8 cellular contexts compared by ENCODE assay signal in the genomic region with DNA sequence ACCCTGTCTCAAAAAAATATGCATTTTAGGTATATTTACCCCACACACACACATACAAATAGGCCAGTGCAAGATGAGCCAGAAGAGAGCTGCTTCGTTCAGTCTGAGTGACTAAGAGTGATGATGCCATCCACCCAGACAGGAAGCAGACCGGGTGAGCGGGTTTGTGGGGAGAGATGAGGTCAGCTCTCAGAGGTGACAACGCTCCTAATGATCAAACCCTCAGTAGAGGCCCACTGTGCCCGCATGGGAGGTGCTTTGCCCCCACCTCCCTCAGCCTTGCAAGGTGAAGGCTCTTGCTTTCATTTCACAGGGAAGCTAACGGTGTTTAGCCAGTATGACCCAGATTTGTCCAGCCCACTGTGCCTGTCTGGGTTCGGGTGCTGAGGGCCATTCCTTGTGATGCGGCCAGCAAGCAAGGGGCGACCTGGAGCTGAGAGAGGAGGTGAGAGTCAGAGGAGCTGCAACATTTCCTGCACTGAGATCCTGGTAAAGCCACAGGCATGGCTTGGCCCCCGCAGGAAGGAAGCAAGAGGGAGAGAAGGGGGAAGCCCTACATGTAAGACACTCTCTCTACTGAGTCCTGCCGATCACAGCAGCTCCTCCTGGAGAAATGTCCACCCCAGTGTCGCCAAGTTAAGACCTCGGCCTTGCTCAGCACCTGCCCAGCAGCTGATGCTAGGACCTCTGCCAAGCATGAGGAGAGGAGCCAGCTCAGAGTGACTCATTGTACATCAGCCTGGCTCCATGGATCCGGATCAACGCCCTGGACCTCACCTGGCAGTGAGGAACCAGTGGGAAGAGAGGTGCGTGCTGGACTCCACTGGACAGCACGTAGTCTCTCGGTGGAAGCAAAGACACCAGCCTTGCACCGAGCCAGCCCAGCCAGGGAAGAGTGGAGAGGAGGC. TPM values are rescaled to one million over a fixed set of nuclear protein-coding genes. Genes with fewer than 3 reads are reported as not detected.
DNase-seq lines count a peak whose midpoint lies in the region; ATAC-seq and TF ChIP-seq lines count a peak whose summit lies in the region.

No MANE protein-coding gene starts in this region.

- CTCF ChIA-PET in AG04450 (lab: Charles Lee), result interaction anchor here (1.2 kb wide), 1 partner anchor 10 kb away, joined by 3 read pairs; no protein-coding TSS in a partner anchor

- peaks cover 5% of the 10 kb centered on the region for H3K4me1 ChIP-seq in right cardiac atrium (ENCODE audit: control insufficient read depth, insufficient read depth, low read length)

- H3K27me3 ChIP-seq in AG04450 (ENCODE audit: control insufficient read depth, insufficient read depth, low read length) (peaks cover 2% of the 10 kb centered on the region), right cardiac atrium (ENCODE audit: control insufficient read depth, insufficient read depth) (no peaks in the 10 kb centered on the region)

- 51% methylated on average over 19 of the region's 19 CpGs for WGBS in right cardiac atrium

- POLR2A ChIA-PET in AG04450 (lab: Yijun Ruan, JAX), result interaction anchor here (1.1 to 1.9 kb wide), 2 partner anchors 50 to 169 kb away, joined by 6 to 8 read pairs; a partner anchor contains a TSS

- ATAC-seq in GM19324 (IDR thresholded peaks at IDR 0.05; ENCODE audit: low FRiP score, unreplicated experiment) (peak; percentile 93), HG03378 (IDR thresholded peaks at IDR 0.05; ENCODE audit: unreplicated experiment) (peak; percentile 99), right cardiac atrium (peak; percentile 35 to 59)

- intact Hi-C loops in right cardiac atrium (cut with DNase I), result no loop called here

- no peaks in the 10 kb centered on the region for H3K9me3 ChIP-seq in AG04450 (ENCODE audit: control insufficient read depth, insufficient read depth, low read length)
- no peaks in the 10 kb centered on the region for H3K9me3 ChIP-seq in right cardiac atrium (ENCODE audit: control insufficient read depth, low read length)

- no peak overlapping the region for H3K27ac ChIP-seq in AG04450 (ENCODE audit: low read depth, low read length)
- no peak overlapping the region for H3K27ac ChIP-seq in right cardiac atrium (ENCODE audit: low read length)

- DNase-seq in AG04450 (ENCODE audit: low read depth, low spot score) (peak; percentile 13), SIG-M5 treated with dmso at 0.1 percent for 504 hours (lab: John Stamatoyannopoulos, UW; ENCODE audit: unreplicated experiment) (peak; percentile 98), right cardiac atrium (peak in 1 of 3 donors; percentile 65), midbrain (lab: John Stamatoyannopoulos, UW) (no peak)
- DNase-seq in activated gamma-delta T cell treated with anti-CD3 and anti-CD28 coated beads, Interleukin-2, amount 50 U/mL, for 16 hours (ENCODE audit: low read depth), result peak; percentile 82
- peak; percentile 78 for DNase-seq in stimulated activated CD4-positive, alpha-beta T cell treated with anti-CD3 and anti-CD28 coated beads, Interleukin-2, amount 100 ng/mL, for 4 hours (ENCODE audit: low read depth)

- TF ChIP-seq CTCF in AG04450 (IDR thresholded peaks at IDR 0.05; ENCODE audit: low read depth, low read length), result no peak

- H3K4me3 ChIP-seq in AG04450 (ENCODE audit: low read depth, low read length) (no peak overlapping the region; the same call in 1 of the 2 replicates), right cardiac atrium (ENCODE audit: low read length) (no peak overlapping the region)

RNA-seq across cellular contexts. Expression of a gene that starts 37.0 kb away (rescaled TPM):
- polyA plus RNA-seq in AG04450 (2011; rRNA removed) (34.1 and 52.8 TPM in 2 replicates), right cardiac atrium (17.9 TPM)
- 12.0 and 15.0 TPM in 2 replicates for polyA minus RNA-seq in AG04450 (2011; rRNA and poly(A)+ RNA removed)
- 10 to 100 TPM; 19.4 to 26.4 (median 24.6) TPM for total RNA-seq in right cardiac atrium

RNA-seq across cellular contexts. Expression of a gene that starts 50.4 kb away (rescaled TPM):
- polyA plus RNA-seq in AG04450 (2011; rRNA removed) (12.8 and 18.7 TPM in 2 replicates), right cardiac atrium (19.1 TPM)
- 62.0 and 73.8 TPM in 2 replicates for polyA minus RNA-seq in AG04450 (2011; rRNA and poly(A)+ RNA removed)
- 10 to 100 TPM; 49.0 to 62.4 (median 60.7) TPM for total RNA-seq in right cardiac atrium

RNA-seq across cellular contexts. Expression of a gene that starts 55.8 kb away (rescaled TPM):
- 61.0 and 77.3 TPM in 2 replicates for polyA plus RNA-seq in AG04450 (2011; rRNA removed)
- 29.9 and 38.2 TPM in 2 replicates for polyA minus RNA-seq in AG04450 (2011; rRNA and poly(A)+ RNA removed)
- 10 to 100 TPM; 40.5 to 43.7 (median 41.9) TPM for total RNA-seq in right cardiac atrium
- 21.3 TPM for polyA plus RNA-seq in right cardiac atrium

Comparison
In these comparisons a context has a peak if more than half of its experiments do, and no peak if none do; other contexts are left out.
1. ATAC-seq: peak in every context shown above with its lines; median percentile 99 in HG03378; 93 in GM19324; 47 in right cardiac atrium.